Comparison of ENCODE assay signal across 1 cellular context in the genomic region with DNA sequence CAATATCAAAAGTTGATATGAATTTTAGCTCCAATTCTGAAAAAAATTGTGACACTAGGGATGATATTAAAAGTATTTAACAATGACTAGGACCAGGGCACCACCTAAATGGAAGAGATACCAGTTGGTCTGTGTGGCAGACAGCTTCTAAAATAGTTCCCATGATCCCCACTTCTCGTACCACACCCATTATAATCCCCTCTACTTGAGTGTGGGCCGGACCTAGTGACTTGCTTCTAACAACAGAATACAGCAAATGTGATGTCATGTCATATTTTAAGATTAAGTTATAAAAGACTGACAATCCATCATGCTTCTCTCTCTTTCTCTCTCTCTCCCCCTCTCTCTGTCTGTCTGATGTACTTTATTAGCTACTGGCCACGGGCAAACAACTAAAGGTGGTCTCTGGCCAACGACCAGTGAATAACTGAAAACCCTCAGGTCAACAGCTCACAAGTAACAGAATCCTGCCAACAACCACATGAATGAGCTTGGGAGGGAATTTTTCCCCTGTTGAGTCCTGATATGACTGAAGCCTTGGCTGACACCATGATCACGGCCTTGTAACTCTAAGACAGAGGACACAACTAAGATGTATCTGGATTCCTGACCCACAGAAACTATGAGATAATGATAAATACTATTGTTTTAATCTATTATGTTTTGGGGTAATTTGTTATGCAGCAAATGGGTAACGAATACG.
TF ChIP-seq lines count a peak whose summit lies in the region.

No MANE protein-coding gene starts in this region.

TF ChIP-seq in GM23338, 12 proteins besides CTCF, POLR2A, EP300 and RAD21 (continued from another document):
- TF ChIP-seq, protein P1, sequence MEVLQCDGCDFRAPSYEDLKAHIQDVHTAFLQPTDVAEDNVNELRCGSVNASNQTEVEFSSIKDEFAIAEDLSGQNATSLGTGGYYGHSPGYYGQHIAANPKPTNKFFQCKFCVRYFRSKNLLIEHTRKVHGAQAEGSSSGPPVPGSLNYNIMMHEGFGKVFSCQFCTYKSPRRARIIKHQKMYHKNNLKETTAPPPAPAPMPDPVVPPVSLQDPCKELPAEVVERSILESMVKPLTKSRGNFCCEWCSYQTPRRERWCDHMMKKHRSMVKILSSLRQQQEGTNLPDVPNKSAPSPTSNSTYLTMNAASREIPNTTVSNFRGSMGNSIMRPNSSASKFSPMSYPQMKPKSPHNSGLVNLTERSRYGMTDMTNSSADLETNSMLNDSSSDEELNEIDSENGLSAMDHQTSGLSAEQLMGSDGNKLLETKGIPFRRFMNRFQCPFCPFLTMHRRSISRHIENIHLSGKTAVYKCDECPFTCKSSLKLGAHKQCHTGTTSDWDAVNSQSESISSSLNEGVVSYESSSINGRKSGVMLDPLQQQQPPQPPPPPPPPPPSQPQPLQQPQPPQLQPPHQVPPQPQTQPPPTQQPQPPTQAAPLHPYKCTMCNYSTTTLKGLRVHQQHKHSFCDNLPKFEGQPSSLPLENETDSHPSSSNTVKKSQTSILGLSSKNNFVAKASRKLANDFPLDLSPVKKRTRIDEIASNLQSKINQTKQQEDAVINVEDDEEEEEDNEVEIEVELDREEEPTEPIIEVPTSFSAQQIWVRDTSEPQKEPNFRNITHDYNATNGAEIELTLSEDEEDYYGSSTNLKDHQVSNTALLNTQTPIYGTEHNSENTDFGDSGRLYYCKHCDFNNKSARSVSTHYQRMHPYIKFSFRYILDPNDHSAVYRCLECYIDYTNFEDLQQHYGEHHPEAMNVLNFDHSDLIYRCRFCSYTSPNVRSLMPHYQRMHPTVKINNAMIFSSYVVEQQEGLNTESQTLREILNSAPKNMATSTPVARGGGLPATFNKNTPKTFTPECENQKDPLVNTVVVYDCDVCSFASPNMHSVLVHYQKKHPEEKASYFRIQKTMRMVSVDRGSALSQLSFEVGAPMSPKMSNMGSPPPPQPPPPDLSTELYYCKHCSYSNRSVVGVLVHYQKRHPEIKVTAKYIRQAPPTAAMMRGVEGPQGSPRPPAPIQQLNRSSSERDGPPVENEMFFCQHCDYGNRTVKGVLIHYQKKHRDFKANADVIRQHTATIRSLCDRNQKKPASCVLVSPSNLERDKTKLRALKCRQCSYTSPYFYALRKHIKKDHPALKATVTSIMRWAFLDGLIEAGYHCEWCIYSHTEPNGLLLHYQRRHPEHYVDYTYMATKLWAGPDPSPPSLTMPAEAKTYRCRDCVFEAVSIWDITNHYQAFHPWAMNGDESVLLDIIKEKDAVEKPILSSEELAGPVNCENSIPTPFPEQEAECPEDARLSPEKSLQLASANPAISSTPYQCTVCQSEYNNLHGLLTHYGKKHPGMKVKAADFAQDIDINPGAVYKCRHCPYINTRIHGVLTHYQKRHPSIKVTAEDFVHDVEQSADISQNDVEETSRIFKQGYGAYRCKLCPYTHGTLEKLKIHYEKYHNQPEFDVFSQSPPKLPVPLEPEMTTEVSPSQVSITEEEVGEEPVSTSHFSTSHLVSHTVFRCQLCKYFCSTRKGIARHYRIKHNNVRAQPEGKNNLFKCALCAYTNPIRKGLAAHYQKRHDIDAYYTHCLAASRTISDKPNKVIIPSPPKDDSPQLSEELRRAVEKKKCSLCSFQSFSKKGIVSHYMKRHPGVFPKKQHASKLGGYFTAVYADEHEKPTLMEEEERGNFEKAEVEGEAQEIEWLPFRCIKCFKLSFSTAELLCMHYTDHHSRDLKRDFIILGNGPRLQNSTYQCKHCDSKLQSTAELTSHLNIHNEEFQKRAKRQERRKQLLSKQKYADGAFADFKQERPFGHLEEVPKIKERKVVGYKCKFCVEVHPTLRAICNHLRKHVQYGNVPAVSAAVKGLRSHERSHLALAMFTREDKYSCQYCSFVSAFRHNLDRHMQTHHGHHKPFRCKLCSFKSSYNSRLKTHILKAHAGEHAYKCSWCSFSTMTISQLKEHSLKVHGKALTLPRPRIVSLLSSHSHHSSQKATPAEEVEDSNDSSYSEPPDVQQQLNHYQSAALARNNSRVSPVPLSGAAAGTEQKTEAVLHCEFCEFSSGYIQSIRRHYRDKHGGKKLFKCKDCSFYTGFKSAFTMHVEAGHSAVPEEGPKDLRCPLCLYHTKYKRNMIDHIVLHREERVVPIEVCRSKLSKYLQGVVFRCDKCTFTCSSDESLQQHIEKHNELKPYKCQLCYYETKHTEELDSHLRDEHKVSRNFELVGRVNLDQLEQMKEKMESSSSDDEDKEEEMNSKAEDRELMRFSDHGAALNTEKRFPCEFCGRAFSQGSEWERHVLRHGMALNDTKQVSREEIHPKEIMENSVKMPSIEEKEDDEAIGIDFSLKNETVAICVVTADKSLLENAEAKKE (CRISPR knock-in tag; IDR thresholded peaks at IDR 0.05): no peak
- TF ChIP-seq CREB1 (CRISPR knock-in tag; IDR thresholded peaks at IDR 0.05; ENCODE audit: low read depth) (no peak), ZNF331 (CRISPR knock-in tag; IDR thresholded peaks at IDR 0.05; ENCODE audit: low read depth) (no peak), STAT1 (IDR thresholded peaks at IDR 0.05; ENCODE audit: unreplicated experiment) (no peak), POLR2AphosphoS5 (IDR thresholded peaks at IDR 0.05; ENCODE audit: low read depth) (no peak), EZH2 (IDR thresholded peaks at IDR 0.05; ENCODE audit: low read depth, unreplicated experiment) (no peak), EZH2phosphoT487 (IDR thresholded peaks at IDR 0.05; ENCODE audit: unreplicated experiment) (no peak), ZNF114 (CRISPR knock-in tag; IDR thresholded peaks at IDR 0.05) (no peak)
- TF ChIP-seq, protein P2, sequence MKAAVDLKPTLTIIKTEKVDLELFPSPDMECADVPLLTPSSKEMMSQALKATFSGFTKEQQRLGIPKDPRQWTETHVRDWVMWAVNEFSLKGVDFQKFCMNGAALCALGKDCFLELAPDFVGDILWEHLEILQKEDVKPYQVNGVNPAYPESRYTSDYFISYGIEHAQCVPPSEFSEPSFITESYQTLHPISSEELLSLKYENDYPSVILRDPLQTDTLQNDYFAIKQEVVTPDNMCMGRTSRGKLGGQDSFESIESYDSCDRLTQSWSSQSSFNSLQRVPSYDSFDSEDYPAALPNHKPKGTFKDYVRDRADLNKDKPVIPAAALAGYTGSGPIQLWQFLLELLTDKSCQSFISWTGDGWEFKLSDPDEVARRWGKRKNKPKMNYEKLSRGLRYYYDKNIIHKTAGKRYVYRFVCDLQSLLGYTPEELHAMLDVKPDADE (IDR thresholded peaks at IDR 0.05): no peak
- TF ChIP-seq, protein P3, sequence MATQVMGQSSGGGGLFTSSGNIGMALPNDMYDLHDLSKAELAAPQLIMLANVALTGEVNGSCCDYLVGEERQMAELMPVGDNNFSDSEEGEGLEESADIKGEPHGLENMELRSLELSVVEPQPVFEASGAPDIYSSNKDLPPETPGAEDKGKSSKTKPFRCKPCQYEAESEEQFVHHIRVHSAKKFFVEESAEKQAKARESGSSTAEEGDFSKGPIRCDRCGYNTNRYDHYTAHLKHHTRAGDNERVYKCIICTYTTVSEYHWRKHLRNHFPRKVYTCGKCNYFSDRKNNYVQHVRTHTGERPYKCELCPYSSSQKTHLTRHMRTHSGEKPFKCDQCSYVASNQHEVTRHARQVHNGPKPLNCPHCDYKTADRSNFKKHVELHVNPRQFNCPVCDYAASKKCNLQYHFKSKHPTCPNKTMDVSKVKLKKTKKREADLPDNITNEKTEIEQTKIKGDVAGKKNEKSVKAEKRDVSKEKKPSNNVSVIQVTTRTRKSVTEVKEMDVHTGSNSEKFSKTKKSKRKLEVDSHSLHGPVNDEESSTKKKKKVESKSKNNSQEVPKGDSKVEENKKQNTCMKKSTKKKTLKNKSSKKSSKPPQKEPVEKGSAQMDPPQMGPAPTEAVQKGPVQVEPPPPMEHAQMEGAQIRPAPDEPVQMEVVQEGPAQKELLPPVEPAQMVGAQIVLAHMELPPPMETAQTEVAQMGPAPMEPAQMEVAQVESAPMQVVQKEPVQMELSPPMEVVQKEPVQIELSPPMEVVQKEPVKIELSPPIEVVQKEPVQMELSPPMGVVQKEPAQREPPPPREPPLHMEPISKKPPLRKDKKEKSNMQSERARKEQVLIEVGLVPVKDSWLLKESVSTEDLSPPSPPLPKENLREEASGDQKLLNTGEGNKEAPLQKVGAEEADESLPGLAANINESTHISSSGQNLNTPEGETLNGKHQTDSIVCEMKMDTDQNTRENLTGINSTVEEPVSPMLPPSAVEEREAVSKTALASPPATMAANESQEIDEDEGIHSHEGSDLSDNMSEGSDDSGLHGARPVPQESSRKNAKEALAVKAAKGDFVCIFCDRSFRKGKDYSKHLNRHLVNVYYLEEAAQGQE (IDR thresholded peaks at IDR 0.05; ENCODE audit: unreplicated experiment): no peak
